ENCODE assay signal across 28 cellular contexts in the genomic region with DNA sequence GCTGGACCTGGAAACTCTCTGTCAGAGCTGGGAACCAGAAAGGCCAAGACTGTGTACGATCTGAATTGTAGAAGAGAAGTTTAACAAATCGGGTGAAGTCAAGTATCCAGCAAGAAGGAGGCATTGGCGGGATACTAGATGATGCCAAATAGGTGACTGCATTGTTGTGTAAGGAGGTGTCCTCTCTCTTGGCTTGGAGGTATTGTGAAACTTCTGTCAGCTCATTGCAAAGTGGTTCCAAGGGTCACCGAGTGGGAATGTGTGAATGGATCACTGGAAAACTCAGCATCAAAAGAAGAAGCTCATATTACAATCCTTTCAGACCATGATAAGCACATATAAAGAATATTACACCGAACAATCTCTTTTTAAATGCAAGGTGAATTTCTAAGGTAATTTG. TPM values are rescaled to one million over a fixed set of nuclear protein-coding genes. Genes with fewer than 3 reads are reported as not detected.
A peak's percentile ranks its signal among the peaks of the same experiment; 100 is the strongest.
DNase-seq lines count a peak whose midpoint lies in the region; ATAC-seq and TF ChIP-seq lines count a peak whose summit lies in the region.
"Had no signal": no experiment of that assay in that cellular context is flagged by ENCODE, and none has a peak within 500 bp of the region (broad histone marks: within the 10 kb centered on the region; RNA-seq: fewer than 3 reads in every experiment).

No MANE protein-coding gene starts in this region.

- TF ChIP-seq CTCF in hepatocyte (IDR thresholded peaks at IDR 0.05; ENCODE audit: poor library complexity) (no peak), foreskin keratinocyte (conservative IDR thresholded peaks at IDR 0.05) (no peak), prostate gland (IDR thresholded peaks at IDR 0.05) (no peak)

- H3K9me2 ChIP-seq in hepatocyte (replicated peaks; ENCODE audit: insufficient read depth): no peaks in the 10 kb centered on the region

- no peak for ATAC-seq in foreskin keratinocyte
- ATAC-seq in Right ventricle myocardium superior (ENCODE audit: poor library complexity): no peak
- ATAC-seq: activated CD4-positive, alpha-beta T cell treated with anti-CD3 and anti-CD28 coated beads for 36 hours; CD8-positive, alpha-beta T cell; GM23338; naive thymus-derived CD8-positive, alpha-beta T cell; stimulated activated memory B cell treated with anti-CD40 and anti-IgM and Interleukin-4, amounts not matched to agents 10 μg/mL and 1 μg/mL and 100 μg/mL, for 72 hours; T-helper 17 cell had no signal

- H2AFZ ChIP-seq in hepatocyte: no peak overlapping the region
- H2AFZ ChIP-seq: GM23338 had no signal

- TF ChIP-seq POLR2A in prostate gland (IDR thresholded peaks at IDR 0.05): no peak

- no peak overlapping the region for H3K4me2 ChIP-seq in hepatocyte
- H3K4me2 ChIP-seq: GM23338 had no signal

- H3K4me1 ChIP-seq in hepatocyte (ENCODE audit: insufficient read depth): peaks cover 5% of the 10 kb centered on the region
- peaks cover 11% of the 10 kb centered on the region for H3K4me1 ChIP-seq in foreskin keratinocyte
- H3K4me1 ChIP-seq in prostate gland (replicated peaks): no peaks in the 10 kb centered on the region

- H3K36me3 ChIP-seq in hepatocyte (replicated peaks; ENCODE audit: insufficient read depth, low read depth) (no peaks in the 10 kb centered on the region), prostate gland (no peaks in the 10 kb centered on the region)
- H3K36me3 ChIP-seq: adrenal gland, cardiac muscle cell, heart right ventricle, spleen had no signal

- intact Hi-C loops in Right ventricle myocardium superior (cut with DNase I): no loop called here
- intact Hi-C loops in prostate gland (cut with DNase I): no loop called here

- H4K20me1 ChIP-seq in hepatocyte (ENCODE audit: insufficient read depth, poor library complexity, severe bottlenecking): no peaks in the 10 kb centered on the region

- DNase-seq in DMS79 treated with DMSO at 0.1 percent for 48 hours (lab: John Stamatoyannopoulos, UW) (peak; percentile 12), DMS79 (lab: John Stamatoyannopoulos, UW) (no peak), SW480 (ENCODE audit: low spot score) (peak; percentile 76), hepatocyte (ENCODE audit: low spot score) (peak; percentile 24), renal cortical epithelial cell (ENCODE audit: low read depth) (peak; percentile 91), foreskin keratinocyte (no peak), Right ventricle myocardium superior (no peak), prostate gland (ENCODE audit: low spot score) (no peak)
- DNase-seq: 8988T; activated CD4-positive, alpha-beta T cell treated with anti-CD3 and anti-CD28 coated beads for 36 hours; activated CD8-positive, alpha-beta memory T cell treated with anti-CD3 and anti-CD28 coated beads for 24 hours; activated naive CD4-positive, alpha-beta T cell treated with Interleukin-2 at 50 U/mL for 16 hours; activated T-cell treated with anti-CD3 and anti-CD28 coated beads, Interleukin-2, amount 50 U/mL, for 1 hour; CD8-positive, alpha-beta T cell; GDM1; heart right ventricle; Karpas-422; naive thymus-derived CD8-positive, alpha-beta T cell; NCI-H1048; NCI-H187 treated with DMSO at 0.1 percent for 48 hours; retina; spleen; stimulated activated CD4-positive, alpha-beta T cell treated with anti-CD3 and anti-CD28 coated beads, Interleukin-2, amount 100 ng/mL, for 48 hours; T-helper 17 cell had no signal

- H3K9me3 ChIP-seq in hepatocyte (ENCODE audit: low read depth): no peaks in the 10 kb centered on the region
- H3K9me3 ChIP-seq in prostate gland: no peaks in the 10 kb centered on the region
- H3K9me3 ChIP-seq: adrenal gland, heart right ventricle, spleen had no signal

- H3K4me3 ChIP-seq in hepatocyte (no peak overlapping the region), prostate gland (no peak overlapping the region)
- H3K4me3 ChIP-seq: adrenal gland, cardiac muscle cell, GM23338, heart right ventricle, spleen had no signal

- 84% methylated on average over 5 of the region's 5 CpGs for WGBS in hepatocyte (ENCODE audit: low lambda C conversion rate, missing lambda C conversion rate)
- 72% methylated on average over 5 of the region's 5 CpGs for WGBS in prostate gland

- H3K27me3 ChIP-seq in hepatocyte (no peaks in the 10 kb centered on the region), foreskin keratinocyte (peaks cover 65% of the 10 kb centered on the region), prostate gland (replicated peaks; ENCODE audit: insufficient read depth) (no peaks in the 10 kb centered on the region)
- H3K27me3 ChIP-seq: adrenal gland, cardiac muscle cell, heart right ventricle, spleen had no signal

- H3K79me2 ChIP-seq in hepatocyte: no peaks in the 10 kb centered on the region

- H3K27ac ChIP-seq in hepatocyte (no peak overlapping the region), foreskin keratinocyte (no peak overlapping the region), prostate gland (no peak overlapping the region)
- H3K27ac ChIP-seq: adrenal gland, cardiac muscle cell, heart right ventricle had no signal

RNA-seq across cellular contexts. Expression of a gene that starts 11.7 kb away (rescaled TPM):
- total RNA-seq in hepatocyte (6.6 and 9.2 TPM in 2 replicates), renal cortical epithelial cell (9.1 and 9.2 TPM in 2 replicates), foreskin keratinocyte (28.5 and 41.8 TPM in 2 replicates), Right ventricle myocardium superior (3.3 TPM), prostate gland (10 to 100 TPM in 1 of 2 donors, 1 to 10 TPM in 1; 9.0 to 12.6 TPM)
- polyA plus RNA-seq in hepatocyte (1.4 and 3.0 TPM in 2 replicates), foreskin keratinocyte (3.8 and 4.0 TPM in 2 replicates)
- total RNA-seq: activated CD4-positive, alpha-beta T cell treated with anti-CD3 and anti-CD28 coated beads for 36 hours; CD8-positive, alpha-beta T cell; naive thymus-derived CD8-positive, alpha-beta T cell had no signal
- polyA plus RNA-seq: naive thymus-derived CD8-positive, alpha-beta T cell had no signal

Comparison
In these comparisons a context has a peak if more than half of its experiments do, and no peak if none do; other contexts are left out.
1. DNase-seq: peak in DMS79 treated with DMSO at 0.1 percent for 48 hours (single experiment), SW480 (single experiment), hepatocyte (single experiment) and renal cortical epithelial cell (single experiment); none in DMS79 (single experiment), foreskin keratinocyte (0 of 2), Right ventricle myocardium superior (single experiment) and prostate gland (single experiment).